In genomic region chr9:128045409-128045808, GRCh38 we compare ENCODE assay signal across 7 cellular contexts. TPM values are rescaled to one million over a fixed set of nuclear protein-coding genes. Genes with fewer than 3 reads are reported as not detected.
A peak's percentile ranks its signal among the peaks of the same experiment; 100 is the strongest.
DNase-seq lines count a peak whose midpoint lies in the region; ATAC-seq, FAIRE-seq and TF ChIP-seq lines count a peak whose summit lies in the region.
"Not testable (repeated sequence)": the region's sequence is repeated elsewhere in the genome, so short reads cannot be mapped to it uniquely, and the experiment has no call there.

No MANE protein-coding gene starts in this region.

- H3K4me2 ChIP-seq in HepG2 (ENCODE audit: low read depth, low read length); mesenchymal stem cell (ENCODE audit: low read length, poor library complexity, severe bottlenecking): not testable (repeated sequence)

- H3K18ac ChIP-seq in mesenchymal stem cell (ENCODE audit: low read depth in 1 of 2, low read length in 2 of 2), result not testable (repeated sequence)

- in situ Hi-C loops in HepG2 (cut with HindIII; ENCODE audit: extremely low pct_ligation_motif_present, low pct_unique_long_range_greater_than_20kb), result not testable (repeated sequence)

- peaks cover 40% of the 10 kb centered on the region for H3K4me1 Mint-ChIP-seq in mesothelial cell of epicardium

- CTCF ChIA-PET in HepG2 (lab: Yijun Ruan, JAX; ENCODE audit: low intra/inter-chr PET ratio, low total read pairs), result not testable (repeated sequence)

- 21% methylated on average over 6 of the region's 6 CpGs for WGBS in HepG2 (ENCODE audit: low lambda C conversion rate)
- WGBS in mesenchymal stem cell, result 86% methylated on average over 5 of the region's 6 CpGs

- H4K8ac ChIP-seq in mesenchymal stem cell (ENCODE audit: low read length), result not testable (repeated sequence)

- TF ChIP-seq RAD21 in HepG2 (CRISPR knock-in tag; IDR thresholded peaks at IDR 0.05), result not testable (repeated sequence)

- H4K91ac ChIP-seq in mesenchymal stem cell (ENCODE audit: low read length), result not testable (repeated sequence)

- not testable (repeated sequence) for H2BK15ac ChIP-seq in mesenchymal stem cell (ENCODE audit: low read depth, poor library complexity, severe bottlenecking)

- H3K9me3 ChIP-seq in HepG2 (ENCODE audit: low read length); mesenchymal stem cell (ENCODE audit: control insufficient read depth, low read length); uterus; vagina: not testable (repeated sequence)

- TF ChIP-seq EP300 in HepG2 (IDR thresholded peaks at IDR 0.05; ENCODE audit: low read depth in 2 of 2, low read length in 2 of 2); HepG2 (CRISPR knock-in tag; IDR thresholded peaks at IDR 0.05; ENCODE audit: borderline replicate concordance): not testable (repeated sequence)

- FAIRE-seq in HepG2 (lab: Jason Lieb, UNC), result not testable (repeated sequence)

- not testable (repeated sequence) for H2BK5ac ChIP-seq in mesenchymal stem cell (ENCODE audit: low read depth, low read length, poor library complexity, severe bottlenecking)

- H2AFZ ChIP-seq in HepG2 (ENCODE audit: low read length); mesenchymal stem cell (ENCODE audit: low read depth, low read length): not testable (repeated sequence)

- H3K9me3 Mint-ChIP-seq in mesothelial cell of epicardium, result not testable (repeated sequence)

- not testable (repeated sequence) for H3K36me3 ChIP-seq in HepG2 (replicated peaks in 1 of 2; ENCODE audit: control insufficient read depth in 1 of 2, insufficient read depth in 2 of 2, low read length in 2 of 2); mesenchymal stem cell (ENCODE audit: control insufficient read depth in 1 of 2, insufficient read depth in 2 of 2, low read depth in 1 of 2, low read length in 2 of 2); uterus; vagina

- not testable (repeated sequence) for H3K4me3 ChIP-seq in HepG2 (replicated peaks in 1 of 3; ENCODE audit: insufficient read depth in 1 of 3, low read depth in 2 of 3, low read length in 3 of 3); mesenchymal stem cell (ENCODE audit: insufficient read depth in 1 of 2, low read depth in 1 of 2, low read length in 2 of 2); uterus; vagina

- H3K27ac Mint-ChIP-seq in mesothelial cell of epicardium, result peak overlapping the region; percentile 47

- not testable (repeated sequence) for H3K14ac ChIP-seq in mesenchymal stem cell (ENCODE audit: low read length in 2 of 2)

- not testable (repeated sequence) for H3K4ac ChIP-seq in mesenchymal stem cell (ENCODE audit: low read depth in 1 of 2, low read length in 2 of 2)

- not testable (repeated sequence) for H3K79me2 ChIP-seq in HepG2 (ENCODE audit: insufficient read depth, low read length)

- H2BK12ac ChIP-seq in mesenchymal stem cell (ENCODE audit: low read length in 2 of 2), result not testable (repeated sequence)

- H3K79me1 ChIP-seq in mesenchymal stem cell (replicated peaks; ENCODE audit: low read length, poor library complexity, severe bottlenecking), result not testable (repeated sequence)

- H3K9ac ChIP-seq in HepG2 (ENCODE audit: insufficient read depth, low read depth, low read length); mesenchymal stem cell (ENCODE audit: low read length): not testable (repeated sequence)

- not testable (repeated sequence) for H3K4me3 Mint-ChIP-seq in mesothelial cell of epicardium

- not testable (repeated sequence) for H2AK5ac ChIP-seq in mesenchymal stem cell (ENCODE audit: low read length, severe bottlenecking)

- H3K36me3 Mint-ChIP-seq in mesothelial cell of epicardium, result not testable (repeated sequence)

- H2BK120ac ChIP-seq in mesenchymal stem cell (ENCODE audit: low read depth, low read length), result peak overlapping the region; percentile 15

- DNase-seq in M059J (ENCODE audit: low read depth) (peak; percentile 76), RKO (ENCODE audit: low spot score) (peak; percentile 46)
- not testable (repeated sequence) for DNase-seq in HepG2 (ENCODE audit: low spot score); mesenchymal stem cell; mesothelial cell of epicardium (ENCODE audit: low spot score in 2 of 2, unreplicated experiment in 2 of 2); uterus; vagina (ENCODE audit: extremely low spot score in 2 of 2)

- not testable (repeated sequence) for TF ChIP-seq POLR2A in HepG2 (IDR thresholded peaks at IDR 0.05; ENCODE audit: insufficient read depth in 1 of 2, low read depth in 2 of 2, low read length in 2 of 2); uterus (IDR thresholded peaks at IDR 0.05); vagina (IDR thresholded peaks at IDR 0.05)

- H3K27me3 ChIP-seq in HepG2 (ENCODE audit: control insufficient read depth in 1 of 2, insufficient read depth in 2 of 2, low read length in 2 of 2); mesenchymal stem cell (ENCODE audit: control insufficient read depth in 1 of 2, insufficient read depth in 1 of 2, low read length in 2 of 2); uterus; vagina: not testable (repeated sequence)

- ATAC-seq in HepG2, result not testable (repeated sequence)

- not testable (repeated sequence) for BruUV-seq in HepG2 (replicated peaks; lab: Mats Ljungman, UMichigan)

- not testable (repeated sequence) for H3K27ac ChIP-seq in HepG2 (ENCODE audit: extremely low read length, insufficient read depth, low read length); mesenchymal stem cell (ENCODE audit: low read length, poor library complexity, severe bottlenecking)
- peak overlapping the region; percentile 69 to 75 for H3K27ac ChIP-seq in uterus
- H3K27ac ChIP-seq in vagina, result peak overlapping the region; percentile 71

- intact Hi-C loops in HepG2 (cut with micrococcal nuclease; ENCODE audit: unreplicated experiment); uterus (cut with DNase I; ENCODE audit: low total_unique reads); vagina (cut with DNase I): not testable (repeated sequence)

- H3K4me1 ChIP-seq in HepG2 (ENCODE audit: insufficient read depth, low read length) (peaks cover 67% of the 10 kb centered on the region), vagina (peaks cover 35% of the 10 kb centered on the region)
- not testable (repeated sequence) for H3K4me1 ChIP-seq in mesenchymal stem cell (ENCODE audit: control insufficient read depth, insufficient read depth, low read depth, low read length); uterus

- H3K23ac ChIP-seq in mesenchymal stem cell (ENCODE audit: low read length in 2 of 2), result not testable (repeated sequence)

- H3K27me3 Mint-ChIP-seq in mesothelial cell of epicardium (ENCODE audit: low read depth), result not testable (repeated sequence)

- POLR2A ChIA-PET in HepG2 (lab: Yijun Ruan, JAX), result not testable (repeated sequence)

- TF ChIP-seq CTCF in HepG2 (CRISPR knock-in tag; IDR thresholded peaks at IDR 0.05); mesothelial cell of epicardium (IDR thresholded peaks at IDR 0.05; ENCODE audit: unreplicated experiment); uterus (IDR thresholded peaks at IDR 0.05); vagina (IDR thresholded peaks at IDR 0.05): not testable (repeated sequence)

- H4K20me1 ChIP-seq in HepG2 (ENCODE audit: insufficient read depth, low read length), result not testable (repeated sequence)

RNA-seq across cellular contexts. Expression of gene NAIF1, which starts 21.7 kb away (rescaled TPM):
- total RNA-seq in M059J (2014; rRNA removed; shearing (Covaris generic)), result 10.5 and 13.7 TPM in 2 replicates
- total RNA-seq in HepG2 (2016; rRNA removed; fragmentation: Illumina TruSeq; extraction: Trizol) (6.0 and 6.6 TPM in 2 replicates), mesothelial cell of epicardium (8.5 to 9.2 TPM (median 8.9 TPM) in 3 replicates), uterus (10 to 100 TPM in 2 of 4 donors, 1 to 10 TPM in 2; 3.8 to 27.4 (median 10.6) TPM), vagina (13.3 TPM)
- 3.1 and 4.1 TPM in 2 replicates for total RNA-seq in HepG2 (2016; cell fraction: cytosol; rRNA removed; fragmentation: Illumina TruSeq; extraction: Trizol; ENCODE audit: low read depth)
- 6.0 and 6.4 TPM in 2 replicates for total RNA-seq in HepG2 (2016; cell fraction: insoluble cytoplasmic fraction; rRNA removed; fragmentation: Illumina TruSeq; extraction: Trizol)
- total RNA-seq in HepG2 (2016; cell fraction: membrane; rRNA removed; fragmentation: Illumina TruSeq; extraction: Trizol), result 5.7 and 6.1 TPM in 2 replicates
- total RNA-seq in HepG2 (2016; cell fraction: nucleus; rRNA removed; fragmentation: Illumina TruSeq; extraction: Trizol), result 2.9 and 4.1 TPM in 2 replicates
- polyA plus RNA-seq in HepG2 (2011; rRNA removed), result 6.9 TPM in 2 replicates
- polyA plus RNA-seq in HepG2 (2011; cell fraction: cytosol; rRNA removed), result 4.9 and 6.4 TPM in 2 replicates
- 3.8 and 4.0 TPM in 2 replicates for polyA plus RNA-seq in HepG2 (2011; cell fraction: nucleus; rRNA removed)
- polyA plus RNA-seq in HepG2 (2012), result 3.0 and 3.8 TPM in 2 replicates
- 2.4 and 2.6 TPM in 2 replicates for polyA plus RNA-seq in HepG2 (2016; cell fraction: cytosol; fragmentation: Illumina TruSeq; extraction: Trizol; ENCODE audit: low read depth)
- 5.2 and 5.7 TPM in 2 replicates for polyA plus RNA-seq in HepG2 (2016; cell fraction: insoluble cytoplasmic fraction; fragmentation: Illumina TruSeq; extraction: Trizol; ENCODE audit: low read depth)
- polyA plus RNA-seq in HepG2 (2016; cell fraction: membrane; fragmentation: Illumina TruSeq; extraction: Trizol; ENCODE audit: low read depth), result 3.5 and 3.9 TPM in 2 replicates
- polyA plus RNA-seq in HepG2 (2016; cell fraction: nucleus; fragmentation: Illumina TruSeq; extraction: Trizol; ENCODE audit: insufficient read depth, low read depth), result 4.9 and 5.1 TPM in 2 replicates
- polyA minus RNA-seq in HepG2 (2011; rRNA and poly(A)+ RNA removed; ENCODE audit: low replicate concordance), result 8.2 and 13.2 TPM in 2 replicates
- 3.2 and 6.0 TPM in 2 replicates for polyA minus RNA-seq in HepG2 (2011; cell fraction: cytosol; rRNA and poly(A)+ RNA removed)
- 1.5 and 2.1 TPM in 2 replicates for polyA minus RNA-seq in HepG2 (2011; cell fraction: nucleus; rRNA and poly(A)+ RNA removed)
- 6.5 TPM for polyA plus RNA-seq in mesenchymal stem cell (2013, experiment 1 of 2)
- 6.1 TPM for polyA plus RNA-seq in mesenchymal stem cell (2013, experiment 2 of 2)

RNA-seq across cellular contexts. Expression of gene SLC25A25, which starts 22.6 kb away (rescaled TPM):
- 8.7 and 19.8 TPM in 2 replicates for total RNA-seq in M059J (2014; rRNA removed; shearing (Covaris generic))
- total RNA-seq in HepG2 (2016; rRNA removed; fragmentation: Illumina TruSeq; extraction: Trizol) (18.5 and 24.8 TPM in 2 replicates), mesothelial cell of epicardium (24.2 to 26.4 TPM (median 26.2 TPM) in 3 replicates), uterus (10 to 100 TPM; 14.3 to 49.7 (median 49.0) TPM), vagina (44.4 TPM)
- 4.5 and 5.1 TPM in 2 replicates for total RNA-seq in HepG2 (2016; cell fraction: cytosol; rRNA removed; fragmentation: Illumina TruSeq; extraction: Trizol; ENCODE audit: low read depth)
- 16.4 and 24.3 TPM in 2 replicates for total RNA-seq in HepG2 (2016; cell fraction: insoluble cytoplasmic fraction; rRNA removed; fragmentation: Illumina TruSeq; extraction: Trizol)
- total RNA-seq in HepG2 (2016; cell fraction: membrane; rRNA removed; fragmentation: Illumina TruSeq; extraction: Trizol), result 10.5 and 11.1 TPM in 2 replicates
- 21.4 and 25.1 TPM in 2 replicates for total RNA-seq in HepG2 (2016; cell fraction: nucleus; rRNA removed; fragmentation: Illumina TruSeq; extraction: Trizol)
- polyA plus RNA-seq in HepG2 (2011; rRNA removed), result 10.5 and 16.7 TPM in 2 replicates
- 10.7 and 11.2 TPM in 2 replicates for polyA plus RNA-seq in HepG2 (2011; cell fraction: cytosol; rRNA removed)
- 26.1 and 29.6 TPM in 2 replicates for polyA plus RNA-seq in HepG2 (2011; cell fraction: nucleus; rRNA removed)
- polyA plus RNA-seq in HepG2 (2012), result 12.9 and 15.5 TPM in 2 replicates
- 1.1 and 1.3 TPM in 2 replicates for polyA plus RNA-seq in HepG2 (2016; cell fraction: cytosol; fragmentation: Illumina TruSeq; extraction: Trizol; ENCODE audit: low read depth)
- polyA plus RNA-seq in HepG2 (2016; cell fraction: insoluble cytoplasmic fraction; fragmentation: Illumina TruSeq; extraction: Trizol; ENCODE audit: low read depth), result 11.6 and 13.1 TPM in 2 replicates
- polyA plus RNA-seq in HepG2 (2016; cell fraction: membrane; fragmentation: Illumina TruSeq; extraction: Trizol; ENCODE audit: low read depth), result 2.6 and 2.7 TPM in 2 replicates
- polyA plus RNA-seq in HepG2 (2016; cell fraction: nucleus; fragmentation: Illumina TruSeq; extraction: Trizol; ENCODE audit: insufficient read depth, low read depth), result 31.1 and 36.4 TPM in 2 replicates
- 20.5 and 28.1 TPM in 2 replicates for polyA minus RNA-seq in HepG2 (2011; rRNA and poly(A)+ RNA removed; ENCODE audit: low replicate concordance)
- polyA minus RNA-seq in HepG2 (2011; cell fraction: cytosol; rRNA and poly(A)+ RNA removed), result 10.0 and 10.2 TPM in 2 replicates
- 14.4 and 26.1 TPM in 2 replicates for polyA minus RNA-seq in HepG2 (2011; cell fraction: nucleus; rRNA and poly(A)+ RNA removed)
- 6.8 TPM for polyA plus RNA-seq in mesenchymal stem cell (2013, experiment 1 of 2)
- 6.4 TPM for polyA plus RNA-seq in mesenchymal stem cell (2013, experiment 2 of 2)
